17 cellular contexts compared by ENCODE assay signal in the genomic region with DNA sequence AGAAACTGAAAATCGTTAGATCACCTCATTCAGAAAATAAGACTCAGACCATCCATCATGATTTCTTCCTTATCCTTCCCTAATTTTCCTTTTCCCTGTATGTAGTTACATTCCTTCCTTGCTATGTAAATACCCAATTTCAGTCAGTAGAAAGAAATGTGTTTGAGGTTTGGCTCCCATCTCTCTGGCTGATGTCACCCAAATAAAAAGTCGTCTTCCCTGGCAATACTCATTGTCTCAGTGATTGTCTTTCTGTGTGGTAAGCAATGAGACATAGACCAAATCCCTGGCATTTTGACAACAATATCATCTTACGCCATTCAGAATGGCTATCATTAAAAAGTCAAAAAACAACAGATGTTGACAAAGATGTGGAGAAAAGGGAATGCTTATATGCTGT.
DNase-seq lines count a peak whose midpoint lies in the region; ATAC-seq and TF ChIP-seq lines count a peak whose summit lies in the region.
"Had no signal": no experiment of that assay in that cellular context is flagged by ENCODE, and none has a peak within 500 bp of the region (broad histone marks: within the 10 kb centered on the region; RNA-seq: fewer than 3 reads in every experiment).

No MANE protein-coding gene starts in this region.

- TF ChIP-seq CTCF in astrocyte of the cerebellum (IDR thresholded peaks at IDR 0.05; ENCODE audit: low read depth, low read length, missing control alignments) = no peak

- no peaks in the 10 kb centered on the region for H3K27me3 ChIP-seq in MG63
- H3K27me3 ChIP-seq: neutrophil had no signal

- ATAC-seq in activated T-helper 17 cell treated with anti-CD3 and anti-CD28 coated beads, Interleukin-2, amount 50 U/mL, for 72 hours (replicated peaks) = no peak
- ATAC-seq in GM21576 (IDR thresholded peaks at IDR 0.05; ENCODE audit: unreplicated experiment) = no peak
- ATAC-seq: left ventricle myocardium superior, Panc1 had no signal

- peak; percentile 95 for DNase-seq in Daoy (ENCODE audit: low read depth)
- DNase-seq in MG63 = peak; percentile 78
- DNase-seq in astrocyte of the cerebellum (ENCODE audit: low read depth) = peak; percentile 98
- DNase-seq in kidney glomerular epithelial cell (lab: John Stamatoyannopoulos, UW) = peak; percentile 90
- DNase-seq in DMS114 treated with DMSO at 0.1 percent for 48 hours (lab: John Stamatoyannopoulos, UW; ENCODE audit: unreplicated experiment) = no peak
- no peak for DNase-seq in DMS79 treated with DMSO at 0.1 percent for 48 hours (lab: John Stamatoyannopoulos, UW)
- DNase-seq: activated naive CD8-positive, alpha-beta T cell treated with anti-CD3 and anti-CD28 coated beads, Interleukin-2, amount 10 ng/mL, durations not matched to agents 7 days and 5 days; Calu3; HFFc6; KG1; left ventricle myocardium superior; T-helper 9 cell had no signal

- H3K4me1 Mint-ChIP-seq in activated T-helper 17 cell treated with anti-CD3 and anti-CD28 coated beads, Interleukin-2, amount 50 U/mL, for 72 hours = no peaks in the 10 kb centered on the region
- H3K4me1 Mint-ChIP-seq: activated naive CD8-positive, alpha-beta T cell treated with anti-CD3 and anti-CD28 coated beads, Interleukin-2, amount 10 ng/mL, durations not matched to agents 7 days and 5 days had no signal

- no peaks in the 10 kb centered on the region for H3K36me3 ChIP-seq in MG63
- H3K36me3 ChIP-seq: neutrophil had no signal

- no peak overlapping the region for H3K27ac Mint-ChIP-seq in activated T-helper 17 cell treated with anti-CD3 and anti-CD28 coated beads, Interleukin-2, amount 50 U/mL, for 72 hours
- H3K27ac Mint-ChIP-seq: activated naive CD8-positive, alpha-beta T cell treated with anti-CD3 and anti-CD28 coated beads, Interleukin-2, amount 10 ng/mL, durations not matched to agents 7 days and 5 days; HFFc6 had no signal

- no peaks in the 10 kb centered on the region for H3K36me3 Mint-ChIP-seq in activated T-helper 17 cell treated with anti-CD3 and anti-CD28 coated beads, Interleukin-2, amount 50 U/mL, for 72 hours (ENCODE audit: low read depth)
- H3K36me3 Mint-ChIP-seq: activated naive CD8-positive, alpha-beta T cell treated with anti-CD3 and anti-CD28 coated beads, Interleukin-2, amount 10 ng/mL, durations not matched to agents 7 days and 5 days had no signal

- peaks cover 3% of the 10 kb centered on the region; the same call in 1 of the 2 replicates for H3K9me3 ChIP-seq in MG63
- H3K9me3 ChIP-seq: neutrophil had no signal

- H3K4me3 ChIP-seq in MG63 (no peak overlapping the region), astrocyte of the cerebellum (ENCODE audit: low read depth, low read length) (no peak overlapping the region)
- H3K4me3 ChIP-seq: smooth muscle cell had no signal

- no peaks in the 10 kb centered on the region for H3K27me3 Mint-ChIP-seq in activated T-helper 17 cell treated with anti-CD3 and anti-CD28 coated beads, Interleukin-2, amount 50 U/mL, for 72 hours
- H3K27me3 Mint-ChIP-seq: activated naive CD8-positive, alpha-beta T cell treated with anti-CD3 and anti-CD28 coated beads, Interleukin-2, amount 10 ng/mL, durations not matched to agents 7 days and 5 days had no signal

- no peak overlapping the region for H3K4me3 Mint-ChIP-seq in activated T-helper 17 cell treated with anti-CD3 and anti-CD28 coated beads, Interleukin-2, amount 50 U/mL, for 72 hours
- H3K4me3 Mint-ChIP-seq: activated naive CD8-positive, alpha-beta T cell treated with anti-CD3 and anti-CD28 coated beads, Interleukin-2, amount 10 ng/mL, durations not matched to agents 7 days and 5 days; HFFc6 had no signal

- in situ Hi-C loops in astrocyte of the cerebellum (cut with HindIII; ENCODE audit: low sequenced_read_pairs) = no loop called here

- H3K9me3 Mint-ChIP-seq in activated T-helper 17 cell treated with anti-CD3 and anti-CD28 coated beads, Interleukin-2, amount 50 U/mL, for 72 hours = no peaks in the 10 kb centered on the region
- H3K9me3 Mint-ChIP-seq: activated naive CD8-positive, alpha-beta T cell treated with anti-CD3 and anti-CD28 coated beads, Interleukin-2, amount 10 ng/mL, durations not matched to agents 7 days and 5 days had no signal

Comparison
In these comparisons a context has a peak if more than half of its experiments do, and no peak if none do; other contexts are left out.
1. DNase-seq: peak in Daoy (single experiment), MG63 (single experiment), astrocyte of the cerebellum (single experiment) and kidney glomerular epithelial cell (single experiment); none in DMS114 treated with DMSO at 0.1 percent for 48 hours (single experiment) and DMS79 treated with DMSO at 0.1 percent for 48 hours (single experiment).